In genomic region chr1:84573481-84573966, GRCh38 we compare ENCODE assay signal across 8 cellular contexts. TPM values are rescaled to one million over a fixed set of nuclear protein-coding genes. Genes with fewer than 3 reads are reported as not detected.
A peak's percentile ranks its signal among the peaks of the same experiment; 100 is the strongest.
DNase-seq lines count a peak whose midpoint lies in the region; ATAC-seq, FAIRE-seq and TF ChIP-seq lines count a peak whose summit lies in the region.

No MANE protein-coding gene starts in this region.

- H3K4me2 ChIP-seq in astrocyte (ENCODE audit: low read length), result peak overlapping the region; percentile 93
- H3K4me2 ChIP-seq in HepG2 (ENCODE audit: low read depth, low read length), result peak overlapping the region; percentile 83

- POLR2A ChIA-PET in HepG2 (lab: Yijun Ruan, JAX), result interaction anchor here (0.8 to 3.5 kb wide), 15 partner anchors 9 to 1135 kb away, joined by 3 to 90 read pairs (median 4); partner anchors contain the start of genes BCL10, GNG5, SPATA1 and ZNHIT6

- DNase-seq in AG09309 (ENCODE audit: low read depth) (no peak), HFF-Myc (ENCODE audit: extremely low read depth, low read depth) (no peak), astrocyte (ENCODE audit: low read depth) (no peak), HepG2 (ENCODE audit: low spot score) (no peak), upper lobe of left lung (no peak)

- BruUV-seq in HepG2 (replicated peaks; lab: Mats Ljungman, UMichigan), result TSS peak; percentile 97

- TF ChIP-seq POLR2A in HepG2 (IDR thresholded peaks at IDR 0.05; ENCODE audit: insufficient read depth in 1 of 2, low read depth in 2 of 2, low read length in 2 of 2), result no peak
- TF ChIP-seq POLR2A in upper lobe of left lung (IDR thresholded peaks at IDR 0.05), result no peak

- H3K36me3 ChIP-seq in astrocyte (ENCODE audit: insufficient read depth, low read length) (peaks cover 5% of the 10 kb centered on the region), HepG2 (replicated peaks in 1 of 2; ENCODE audit: control insufficient read depth in 1 of 2, insufficient read depth in 2 of 2, low read length in 2 of 2) (no peaks in the 10 kb centered on the region), upper lobe of left lung (peaks cover 0 to 10% (median 5%) of the 10 kb centered on the region in 4 donors)

- ATAC-seq in HepG2 (no peak), upper lobe of left lung (ENCODE audit: low FRiP score in 2 of 2) (no peak), GM19452 (IDR thresholded peaks at IDR 0.05; ENCODE audit: unreplicated experiment) (no peak), GM18861 (IDR thresholded peaks at IDR 0.05; ENCODE audit: unreplicated experiment) (no peak), GM21360 (IDR thresholded peaks at IDR 0.05; ENCODE audit: unreplicated experiment) (no peak)

- H3K27me3 ChIP-seq in astrocyte (ENCODE audit: insufficient read depth, low read length), result no peaks in the 10 kb centered on the region
- H3K27me3 ChIP-seq in HepG2 (ENCODE audit: control insufficient read depth in 1 of 2, insufficient read depth in 2 of 2, low read length in 2 of 2), result no peaks in the 10 kb centered on the region; a peak in 1 of 5 replicates
- no peaks in the 10 kb centered on the region for H3K27me3 ChIP-seq in upper lobe of left lung

- H2AFZ ChIP-seq in astrocyte (ENCODE audit: low read depth, low read length), result peak overlapping the region; percentile 73
- H2AFZ ChIP-seq in HepG2 (ENCODE audit: low read length), result peak overlapping the region; percentile 48

- H3K36me3 Mint-ChIP-seq in astrocyte (ENCODE audit: low read depth, unreplicated experiment), result peaks cover 3% of the 10 kb centered on the region

- H4K20me1 ChIP-seq in astrocyte (ENCODE audit: insufficient read depth, low read length), result no peaks in the 10 kb centered on the region
- no peaks in the 10 kb centered on the region for H4K20me1 ChIP-seq in HepG2 (ENCODE audit: insufficient read depth, low read length)

- TF ChIP-seq EP300 in HepG2 (IDR thresholded peaks at IDR 0.05; ENCODE audit: low read depth in 2 of 2, low read length in 2 of 2), result no peak
- no peak for TF ChIP-seq EP300 in HepG2 (CRISPR knock-in tag; IDR thresholded peaks at IDR 0.05; ENCODE audit: borderline replicate concordance)
- TF ChIP-seq EP300 in upper lobe of left lung (IDR thresholded peaks at IDR 0.05), result no peak

- H3K4me3 ChIP-seq in AG09309 (ENCODE audit: control insufficient read depth, low read depth, low read length), result peak overlapping the region; percentile 41
- H3K4me3 ChIP-seq in HFF-Myc (replicated peaks; ENCODE audit: low read depth, low read length), result peak overlapping the region; percentile 54
- peak overlapping the region; percentile 79 for H3K4me3 ChIP-seq in astrocyte (ENCODE audit: insufficient read depth, low read depth, low read length)
- H3K4me3 ChIP-seq in HepG2 (replicated peaks in 1 of 3; ENCODE audit: insufficient read depth in 1 of 3, low read depth in 2 of 3, low read length in 3 of 3), result peak overlapping the region; percentile 72 to 80 (median 78)
- H3K4me3 ChIP-seq in upper lobe of left lung, result peak overlapping the region; percentile 49 to 63 (median 60)

- no peak; the same call in 1 of the 2 replicates for TF ChIP-seq RAD21 in HepG2 (CRISPR knock-in tag; IDR thresholded peaks at IDR 0.05)

- peak overlapping the region; percentile 97 for H3K27ac ChIP-seq in astrocyte (ENCODE audit: low read depth, low read length)
- peak overlapping the region; percentile 94 for H3K27ac ChIP-seq in HepG2 (ENCODE audit: extremely low read length, insufficient read depth, low read length)
- peak overlapping the region; percentile 98 to 100 (median 98) for H3K27ac ChIP-seq in upper lobe of left lung

- WGBS in HepG2 (ENCODE audit: low lambda C conversion rate), result under 1% methylated on average over 5 of the region's 5 CpGs
- WGBS in upper lobe of left lung, 2 donors, result 8% methylated on average over 5 of the region's 5 CpGs

- no peaks in the 10 kb centered on the region for H3K27me3 Mint-ChIP-seq in astrocyte (ENCODE audit: low read depth, unreplicated experiment)

- intact Hi-C loops in HepG2 (cut with micrococcal nuclease; ENCODE audit: unreplicated experiment), result loop anchor here (5.0 kb wide), 1 partner anchor 496 kb away; no protein-coding TSS in a partner anchor

- H3K4me1 Mint-ChIP-seq in astrocyte (ENCODE audit: low read depth, unreplicated experiment), result peaks cover 18% of the 10 kb centered on the region

- H3K9me3 ChIP-seq in astrocyte (ENCODE audit: insufficient read depth, low read depth, low read length) (no peaks in the 10 kb centered on the region), HepG2 (ENCODE audit: low read length) (no peaks in the 10 kb centered on the region), upper lobe of left lung (no peaks in the 10 kb centered on the region)

- peak overlapping the region; percentile 94 for H3K9ac ChIP-seq in astrocyte (ENCODE audit: low read length)
- peak overlapping the region; percentile 87 for H3K9ac ChIP-seq in HepG2 (ENCODE audit: insufficient read depth, low read depth, low read length)

- peaks cover 21% of the 10 kb centered on the region for H3K4me1 ChIP-seq in astrocyte (ENCODE audit: insufficient read depth, low read length)
- H3K4me1 ChIP-seq in HepG2 (ENCODE audit: insufficient read depth, low read length), result peaks cover 21% of the 10 kb centered on the region
- H3K4me1 ChIP-seq in upper lobe of left lung, result peaks cover 11 to 32% (median 21%) of the 10 kb centered on the region in 4 donors

- in situ Hi-C loops in HepG2 (cut with HindIII; ENCODE audit: extremely low pct_ligation_motif_present, low pct_unique_long_range_greater_than_20kb), result loop anchor here (5.0 kb wide), 1 partner anchor 66 kb away; the partner anchor contains the start of genes GNG5 and SPATA1

- CTCF ChIA-PET in HepG2 (lab: Yijun Ruan, JAX; ENCODE audit: low intra/inter-chr PET ratio, low total read pairs), result no interaction called here

- H3K9me3 Mint-ChIP-seq in astrocyte (ENCODE audit: unreplicated experiment), result no peaks in the 10 kb centered on the region

- peaks cover 7% of the 10 kb centered on the region for H3K79me2 ChIP-seq in astrocyte (ENCODE audit: insufficient read depth, low read length)
- H3K79me2 ChIP-seq in HepG2 (ENCODE audit: insufficient read depth, low read length), result no peaks in the 10 kb centered on the region

- TF ChIP-seq CTCF in AG09309 (IDR thresholded peaks at IDR 0.05; ENCODE audit: control insufficient read depth, insufficient read depth, low read depth, low read length, missing control alignments) (no peak), HFF-Myc (IDR thresholded peaks at IDR 0.05; ENCODE audit: low read depth, low read length, missing control alignments) (no peak), astrocyte (IDR thresholded peaks at IDR 0.05; ENCODE audit: insufficient read depth, low read depth, low read length) (no peak), HepG2 (CRISPR knock-in tag; IDR thresholded peaks at IDR 0.05) (no peak), upper lobe of left lung (IDR thresholded peaks at IDR 0.05) (peak in 1 of 6 experiments; percentile 5)

- FAIRE-seq in astrocyte (lab: Jason Lieb, UNC) (no peak), HepG2 (lab: Jason Lieb, UNC) (no peak)

- H3K4me3 Mint-ChIP-seq in astrocyte (ENCODE audit: unreplicated experiment), result peak overlapping the region; percentile 94

- peak overlapping the region; percentile 99 for H3K27ac Mint-ChIP-seq in astrocyte (ENCODE audit: unreplicated experiment)

TF ChIP-seq in HepG2, 621 proteins besides CTCF, POLR2A, EP300 and RAD21 (continues in another document):
- TF ChIP-seq ZNF616 (CRISPR knock-in tag; IDR thresholded peaks at IDR 0.05; ENCODE audit: low read depth), result no peak
- no peak for TF ChIP-seq CREB1 (IDR thresholded peaks at IDR 0.05)
- TF ChIP-seq CREB1 (CRISPR knock-in tag; IDR thresholded peaks at IDR 0.05), result peak; percentile 57
- TF ChIP-seq ZNF136 (CRISPR knock-in tag; IDR thresholded peaks at IDR 0.05; ENCODE audit: low read depth), result 0 out of 2 replicates have a peak, but pooled peaks have one; percentile 21
- TF ChIP-seq ATF6 (CRISPR knock-in tag; conservative IDR thresholded peaks at IDR 0.05), result 0 out of 2 replicates have a peak, but pooled peaks have one; percentile 39

RNA-seq across cellular contexts. Expression of gene CTBS, which starts 0.7 kb away (rescaled TPM):
- 16.9 and 18.6 TPM in 2 replicates for total RNA-seq in astrocyte
- 4.2 and 4.7 TPM in 2 replicates for total RNA-seq in HepG2 (2016; rRNA removed; fragmentation: Illumina TruSeq; extraction: Trizol)
- total RNA-seq in HepG2 (2016; cell fraction: cytosol; rRNA removed; fragmentation: Illumina TruSeq; extraction: Trizol; ENCODE audit: low read depth), result 3.1 and 3.7 TPM in 2 replicates
- 4.2 and 4.6 TPM in 2 replicates for total RNA-seq in HepG2 (2016; cell fraction: insoluble cytoplasmic fraction; rRNA removed; fragmentation: Illumina TruSeq; extraction: Trizol)
- total RNA-seq in HepG2 (2016; cell fraction: membrane; rRNA removed; fragmentation: Illumina TruSeq; extraction: Trizol), result 6.8 and 7.1 TPM in 2 replicates
- 4.9 and 6.3 TPM in 2 replicates for total RNA-seq in HepG2 (2016; cell fraction: nucleus; rRNA removed; fragmentation: Illumina TruSeq; extraction: Trizol)
- polyA plus RNA-seq in HepG2 (2011; rRNA removed), result 9.5 and 12.4 TPM in 2 replicates
- 5.5 and 9.1 TPM in 2 replicates for polyA plus RNA-seq in HepG2 (2011; cell fraction: cytosol; rRNA removed)
- 2.7 and 3.3 TPM in 2 replicates for polyA plus RNA-seq in HepG2 (2011; cell fraction: nucleus; rRNA removed)
- 7.0 and 9.5 TPM in 2 replicates for polyA plus RNA-seq in HepG2 (2012)
- polyA plus RNA-seq in HepG2 (2016; cell fraction: cytosol; fragmentation: Illumina TruSeq; extraction: Trizol; ENCODE audit: low read depth), result 6.5 and 7.1 TPM in 2 replicates
- polyA plus RNA-seq in HepG2 (2016; cell fraction: insoluble cytoplasmic fraction; fragmentation: Illumina TruSeq; extraction: Trizol; ENCODE audit: low read depth), result 4.9 and 5.4 TPM in 2 replicates
- 7.9 and 8.2 TPM in 2 replicates for polyA plus RNA-seq in HepG2 (2016; cell fraction: membrane; fragmentation: Illumina TruSeq; extraction: Trizol; ENCODE audit: low read depth)
- 6.4 and 7.2 TPM in 2 replicates for polyA plus RNA-seq in HepG2 (2016; cell fraction: nucleus; fragmentation: Illumina TruSeq; extraction: Trizol; ENCODE audit: insufficient read depth, low read depth)
- polyA minus RNA-seq in HepG2 (2011; rRNA and poly(A)+ RNA removed; ENCODE audit: low replicate concordance), result 1.2 and 3.8 TPM in 2 replicates
- 5.8 and 7.9 TPM in 2 replicates for polyA minus RNA-seq in HepG2 (2011; cell fraction: cytosol; rRNA and poly(A)+ RNA removed)
- polyA minus RNA-seq in HepG2 (2011; cell fraction: nucleus; rRNA and poly(A)+ RNA removed), result 11.7 and 11.8 TPM in 2 replicates
- total RNA-seq in upper lobe of left lung, result 10 to 100 TPM in 5 of 6 donors, 1 to 10 TPM in 1; 3.0 to 24.7 (median 19.0) TPM
